8 cellular contexts compared by ENCODE assay signal in the genomic region with DNA sequence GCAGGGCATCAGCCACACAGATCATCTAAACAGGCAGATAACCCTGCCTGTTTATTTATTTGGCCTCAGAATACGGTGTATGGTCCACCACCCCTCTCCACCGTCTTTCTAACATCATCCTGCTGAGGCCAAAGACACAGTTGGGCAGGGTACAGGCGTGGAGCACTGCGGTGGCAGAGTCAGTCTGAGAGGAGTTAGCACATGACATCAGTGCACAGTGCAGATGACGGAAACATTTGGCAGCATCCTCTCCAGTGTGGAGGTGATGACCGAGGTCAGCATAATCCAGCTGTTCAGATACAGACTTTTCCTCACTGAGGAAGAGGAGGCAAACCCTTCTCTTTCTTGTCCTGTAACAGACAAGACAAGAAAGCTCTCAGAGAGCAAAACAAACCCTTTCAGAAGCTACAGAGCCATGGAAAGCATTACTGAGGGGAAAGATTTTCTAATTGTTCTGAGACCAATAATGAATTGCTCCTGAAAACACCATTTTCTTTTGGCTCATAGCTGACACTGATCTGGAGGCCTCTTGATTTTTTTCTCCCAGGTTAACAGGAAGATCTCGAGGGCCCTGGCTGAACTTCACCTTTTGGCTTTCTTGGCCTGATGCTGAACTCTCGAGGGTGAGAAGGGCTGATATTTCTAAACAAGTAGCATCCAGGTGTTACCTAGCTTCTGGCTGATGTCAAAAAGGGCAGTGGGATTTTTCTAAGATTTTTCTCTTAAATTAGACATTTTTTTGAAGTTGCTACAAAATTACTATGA. TPM values are rescaled to one million over a fixed set of nuclear protein-coding genes. Genes with fewer than 3 reads are reported as not detected.
A peak's percentile ranks its signal among the peaks of the same experiment; 100 is the strongest.
DNase-seq lines count a peak whose midpoint lies in the region; ATAC-seq, FAIRE-seq and TF ChIP-seq lines count a peak whose summit lies in the region.

No MANE protein-coding gene starts in this region.

- no peak for FAIRE-seq in frontal cortex (lab: Jason Lieb, UNC)

- ATAC-seq in GM18858 (IDR thresholded peaks at IDR 0.05; ENCODE audit: unreplicated experiment): peak; percentile 45
- ATAC-seq in HG02885 (IDR thresholded peaks at IDR 0.05; ENCODE audit: poor library complexity, unreplicated experiment): peak; percentile 55

- H3K4me3 Mint-ChIP-seq in T-helper 1 cell treated with Interleukin-12 subunit alpha and Interleukin-12 subunit beta and Interleukin-4 antibody, amounts not matched to agents 30 μg/mL and 1 μg/mL, for 36 hours: peak overlapping the region; percentile 91

- no peak for TF ChIP-seq CTCF in cardiac fibroblast (IDR thresholded peaks at IDR 0.05; ENCODE audit: low read depth, low read length)

- H3K9me3 Mint-ChIP-seq in T-helper 1 cell treated with Interleukin-12 subunit alpha and Interleukin-12 subunit beta and Interleukin-4 antibody, amounts not matched to agents 30 μg/mL and 1 μg/mL, for 36 hours: no peaks in the 10 kb centered on the region

- DNase-seq in cardiac fibroblast (ENCODE audit: low read depth in 2 of 2) (peak; percentile 66 to 82), midbrain (lab: John Stamatoyannopoulos, UW) (peak; percentile 10), stromal cell of bone marrow (ENCODE audit: low read depth) (peak; percentile 60), NOMO-1 treated with dmso at 0.1 percent for 144 hours (lab: John Stamatoyannopoulos, UW; ENCODE audit: unreplicated experiment) (no peak), frontal cortex (ENCODE audit: low spot score in 2 of 2) (no peak)

- peak overlapping the region; percentile 95 for H3K27ac Mint-ChIP-seq in T-helper 1 cell treated with Interleukin-12 subunit alpha and Interleukin-12 subunit beta and Interleukin-4 antibody, amounts not matched to agents 30 μg/mL and 1 μg/mL, for 36 hours

- H3K4me1 Mint-ChIP-seq in T-helper 1 cell treated with Interleukin-12 subunit alpha and Interleukin-12 subunit beta and Interleukin-4 antibody, amounts not matched to agents 30 μg/mL and 1 μg/mL, for 36 hours (ENCODE audit: low read depth): peaks cover 67% of the 10 kb centered on the region

- no peaks in the 10 kb centered on the region for H3K27me3 Mint-ChIP-seq in T-helper 1 cell treated with Interleukin-12 subunit alpha and Interleukin-12 subunit beta and Interleukin-4 antibody, amounts not matched to agents 30 μg/mL and 1 μg/mL, for 36 hours (ENCODE audit: low read depth)

- peaks cover 32% of the 10 kb centered on the region for H3K36me3 Mint-ChIP-seq in T-helper 1 cell treated with Interleukin-12 subunit alpha and Interleukin-12 subunit beta and Interleukin-4 antibody, amounts not matched to agents 30 μg/mL and 1 μg/mL, for 36 hours (ENCODE audit: low read depth)

- peak overlapping the region in 1 of 2 donors; percentile 21 for H3K4me3 ChIP-seq in cardiac fibroblast (replicated peaks in 1 of 2; ENCODE audit: low read depth in 2 of 2, low read length in 2 of 2)

RNA-seq across cellular contexts. Expression of gene NFKBIZ, which starts 20.1 kb away (rescaled TPM):
- total RNA-seq in frontal cortex: 2.4 TPM

RNA-seq across cellular contexts. Expression of gene NXPE3, which starts 50.2 kb away (rescaled TPM):
- total RNA-seq in frontal cortex: 17.1 TPM

Comparison
In these comparisons a context has a peak if more than half of its experiments do, and no peak if none do; other contexts are left out.
1. DNase-seq: peak in cardiac fibroblast (2 of 2), midbrain (single experiment) and stromal cell of bone marrow (single experiment); none in NOMO-1 treated with dmso at 0.1 percent for 144 hours (single experiment) and frontal cortex (0 of 2).